Comparison of ENCODE assay signal across 17 cellular contexts in the genomic region with DNA sequence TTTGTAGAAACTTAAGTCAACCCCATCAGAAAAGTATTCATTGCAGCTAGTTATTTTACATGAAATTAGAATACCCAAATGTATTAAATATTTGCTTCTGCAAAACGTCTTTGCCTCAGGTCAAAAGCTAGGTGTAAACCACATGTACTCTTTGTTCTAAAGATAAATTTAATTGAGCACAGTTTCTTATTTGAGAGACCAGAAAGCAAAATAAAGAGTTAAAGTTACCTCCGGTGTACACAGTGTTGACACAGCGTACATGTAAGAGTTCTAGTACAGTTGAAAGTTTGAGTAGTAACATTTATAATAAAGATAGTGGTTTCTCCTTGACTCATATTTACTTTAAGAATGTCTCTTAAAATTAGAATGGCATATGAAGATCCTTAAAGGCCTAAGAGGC. TPM values are rescaled to one million over a fixed set of nuclear protein-coding genes. Genes with fewer than 3 reads are reported as not detected.
DNase-seq lines count a peak whose midpoint lies in the region; ATAC-seq and TF ChIP-seq lines count a peak whose summit lies in the region.
"Had no signal": no experiment of that assay in that cellular context is flagged by ENCODE, and none has a peak within 500 bp of the region (broad histone marks: within the 10 kb centered on the region; RNA-seq: fewer than 3 reads in every experiment).

No MANE protein-coding gene starts in this region.

- H3K4me1 Mint-ChIP-seq in T-helper 17 cell (peaks cover 36% of the 10 kb centered on the region), glutamatergic neuron (ENCODE audit: low read depth, unreplicated experiment) (peaks cover 26% of the 10 kb centered on the region)
- H3K4me1 Mint-ChIP-seq in stimulated activated naive CD8-positive, alpha-beta T cell treated with anti-CD3 and anti-CD28 coated beads, Interleukin-15, amount 100 ng/mL, for 72 hours, result peaks cover 54% of the 10 kb centered on the region

- no peak for TF ChIP-seq RAD21 in SK-N-SH (IDR thresholded peaks at IDR 0.05; ENCODE audit: low read length)

- TF ChIP-seq EP300 in SK-N-SH (IDR thresholded peaks at IDR 0.05; ENCODE audit: borderline replicate concordance in 1 of 2, low read depth in 1 of 2, low read length in 1 of 2), result no peak

- POLR2A ChIA-PET in SK-N-SH (lab: Yijun Ruan, JAX), result no interaction called here

- peaks cover 7% of the 10 kb centered on the region for H3K9me3 Mint-ChIP-seq in glutamatergic neuron (ENCODE audit: unreplicated experiment)
- no peaks in the 10 kb centered on the region for H3K9me3 Mint-ChIP-seq in stimulated activated naive CD8-positive, alpha-beta T cell treated with anti-CD3 and anti-CD28 coated beads, Interleukin-15, amount 100 ng/mL, for 72 hours

- peaks cover 47% of the 10 kb centered on the region for H4K20me1 ChIP-seq in SK-N-SH (ENCODE audit: insufficient read depth)

- DNase-seq in SK-N-SH (no peak), T-helper 17 cell (no peak), glutamatergic neuron (no peak), HuH-7.5 (ENCODE audit: low spot score) (no peak), omental fat pad (ENCODE audit: low spot score) (no peak)
- DNase-seq in stimulated activated naive CD8-positive, alpha-beta T cell treated with anti-CD3 and anti-CD28 coated beads, Interleukin-15, amount 100 ng/mL, for 72 hours, result no peak
- DNase-seq: 8988T; activated CD4-positive, alpha-beta T cell treated with anti-CD3 and anti-CD28 coated beads, Interleukin-2, amount 50 U/mL, for 1 hour; anterior cingulate cortex; NCI-H446; ovary; SJCRH30; stimulated activated CD4-positive, alpha-beta T cell treated with anti-CD3 and anti-CD28 coated beads, Interleukin-4, amount 100 ng/mL, for 1 hour; thyroid gland had no signal

- 86% methylated on average over 3 of the region's 3 CpGs for WGBS in SK-N-SH (ENCODE audit: low lambda C conversion rate)

- H3K27me3 ChIP-seq in SK-N-SH (ENCODE audit: insufficient read depth), result no peaks in the 10 kb centered on the region
- H3K27me3 ChIP-seq: ovary, SJCRH30, thyroid gland had no signal

- H3F3A ChIP-seq in SK-N-SH (replicated peaks; ENCODE audit: insufficient read depth), result peaks cover 26% of the 10 kb centered on the region

- no peaks in the 10 kb centered on the region for H3K36me3 ChIP-seq in SK-N-SH (replicated peaks in 1 of 2; ENCODE audit: control insufficient read depth in 1 of 2, insufficient read depth in 2 of 2, low read length in 1 of 2)
- H3K36me3 ChIP-seq: ovary, SJCRH30, thyroid gland had no signal

- H3K4me1 ChIP-seq in SK-N-SH (ENCODE audit: control insufficient read depth in 1 of 2, insufficient read depth in 2 of 2, low read depth in 1 of 2, low read length in 1 of 2), result peaks cover 13 to 18% of the 10 kb centered on the region in 2 experiments

- TF ChIP-seq CTCF in SK-N-SH (IDR thresholded peaks at IDR 0.05) (no peak), glutamatergic neuron (IDR thresholded peaks at IDR 0.05; ENCODE audit: partially characterized antibody, unreplicated experiment) (no peak), omental fat pad (IDR thresholded peaks at IDR 0.05) (no peak)

- H3K27me3 Mint-ChIP-seq in T-helper 17 cell, result no peaks in the 10 kb centered on the region
- peaks cover 7% of the 10 kb centered on the region for H3K27me3 Mint-ChIP-seq in glutamatergic neuron (ENCODE audit: unreplicated experiment)
- no peaks in the 10 kb centered on the region for H3K27me3 Mint-ChIP-seq in stimulated activated naive CD8-positive, alpha-beta T cell treated with anti-CD3 and anti-CD28 coated beads, Interleukin-15, amount 100 ng/mL, for 72 hours

- H3K9me2 ChIP-seq in SK-N-SH, result no peaks in the 10 kb centered on the region

- CTCF ChIA-PET in SK-N-SH (lab: Yijun Ruan, JAX), result interaction anchor here (0.9 to 1.5 kb wide), 4 partner anchors 22 to 166 kb away, joined by 3 to 6 read pairs (median 4); no protein-coding TSS in a partner anchor

- peak overlapping the region in 1 of 2 experiments; percentile 85; a peak in 1 of 4 replicates for H3K4me3 ChIP-seq in SK-N-SH (ENCODE audit: low read depth in 2 of 2, low read length in 1 of 2)
- H3K4me3 ChIP-seq: thyroid gland had no signal

- H2AFZ ChIP-seq in SK-N-SH (ENCODE audit: low read depth), result no peak overlapping the region

- ATAC-seq in SK-N-SH treated with all-trans-retinoic acid at 6 μM for 48 hours (no peak), T-helper 17 cell (no peak), HG03159 (IDR thresholded peaks at IDR 0.05; ENCODE audit: unreplicated experiment) (no peak), omental fat pad (ENCODE audit: low FRiP score) (no peak)
- no peak for ATAC-seq in stimulated activated naive CD8-positive, alpha-beta T cell treated with anti-CD3 and anti-CD28 coated beads, Interleukin-15, amount 100 ng/mL, for 72 hours
- ATAC-seq: K562 had no signal

- peak overlapping the region in 1 of 2 experiments; percentile 91; a peak in 1 of 4 replicates for H3K27ac ChIP-seq in SK-N-SH (ENCODE audit: low read depth in 2 of 2, low read length in 1 of 2)
- H3K27ac ChIP-seq: SJCRH30 had no signal

- H3K36me3 Mint-ChIP-seq in T-helper 17 cell (ENCODE audit: low read depth) (no peaks in the 10 kb centered on the region), glutamatergic neuron (ENCODE audit: unreplicated experiment) (no peaks in the 10 kb centered on the region)

- peaks cover 83% of the 10 kb centered on the region for H3K79me2 ChIP-seq in SK-N-SH (ENCODE audit: insufficient read depth)

- peak overlapping the region; percentile 98; the same call in 1 of the 2 replicates for H3K4me2 ChIP-seq in SK-N-SH

- H3K9me3 ChIP-seq in SK-N-SH, result no peaks in the 10 kb centered on the region
- no peaks in the 10 kb centered on the region for H3K9me3 ChIP-seq in T-helper 17 cell (ENCODE audit: control insufficient read depth, low read length, poor library complexity, severe bottlenecking)
- H3K9me3 ChIP-seq: ovary, SJCRH30, thyroid gland had no signal

- H3K9ac ChIP-seq in SK-N-SH, result no peak overlapping the region

- H3K27ac Mint-ChIP-seq in T-helper 17 cell (peak overlapping the region; percentile 94), glutamatergic neuron (ENCODE audit: unreplicated experiment) (no peak overlapping the region)
- no peak overlapping the region for H3K27ac Mint-ChIP-seq in stimulated activated naive CD8-positive, alpha-beta T cell treated with anti-CD3 and anti-CD28 coated beads, Interleukin-15, amount 100 ng/mL, for 72 hours

- no peak overlapping the region for H3K4me3 Mint-ChIP-seq in T-helper 17 cell
- H3K4me3 Mint-ChIP-seq in glutamatergic neuron (ENCODE audit: unreplicated experiment), result peak overlapping the region; percentile 87
- peak overlapping the region; percentile 98 to 99 for H3K4me3 Mint-ChIP-seq in stimulated activated naive CD8-positive, alpha-beta T cell treated with anti-CD3 and anti-CD28 coated beads, Interleukin-15, amount 100 ng/mL, for 72 hours

TF ChIP-seq in SK-N-SH, 30 proteins besides CTCF, POLR2A, EP300 and RAD21 (continues in another document):
- no peak for TF ChIP-seq NRF1 (IDR thresholded peaks at IDR 0.05; ENCODE audit: low read depth, low read length)
- TF ChIP-seq TEAD4 (IDR thresholded peaks at IDR 0.05; ENCODE audit: borderline replicate concordance, insufficient read depth), result no peak
- no peak for TF ChIP-seq ELF1 (IDR thresholded peaks at IDR 0.05)
- TF ChIP-seq EZH2phosphoT487 (IDR thresholded peaks at IDR 0.05; ENCODE audit: borderline replicate concordance, low read depth), result no peak
- TF ChIP-seq YY1 (IDR thresholded peaks at IDR 0.05; ENCODE audit: low read depth), result no peak
- TF ChIP-seq RFX5 (IDR thresholded peaks at IDR 0.05; ENCODE audit: low read length), result no peak
- no peak for TF ChIP-seq RXRA (IDR thresholded peaks at IDR 0.05; ENCODE audit: borderline replicate concordance, low read depth)
- TF ChIP-seq, protein P1, sequence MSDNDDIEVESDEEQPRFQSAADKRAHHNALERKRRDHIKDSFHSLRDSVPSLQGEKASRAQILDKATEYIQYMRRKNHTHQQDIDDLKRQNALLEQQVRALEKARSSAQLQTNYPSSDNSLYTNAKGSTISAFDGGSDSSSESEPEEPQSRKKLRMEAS (IDR thresholded peaks at IDR 0.05; ENCODE audit: low read depth), result no peak

TF ChIP-seq in SK-N-SH treated with all-trans-retinoic acid at 6 μM for 48 hours, 23 proteins besides CTCF, POLR2A, EP300 and RAD21:
- no peak for TF ChIP-seq TCF4 (CRISPR knock-in tag; IDR thresholded peaks at IDR 0.05; ENCODE audit: borderline replicate concordance)
- TF ChIP-seq RARB (CRISPR knock-in tag; IDR thresholded peaks at IDR 0.05), result no peak
- no peak for TF ChIP-seq ZNF70 (CRISPR knock-in tag; IDR thresholded peaks at IDR 0.05)
- no peak for TF ChIP-seq TOX (CRISPR knock-in tag; IDR thresholded peaks at IDR 0.05; ENCODE audit: borderline replicate concordance)
- no peak for TF ChIP-seq SNAI2 (CRISPR knock-in tag; IDR thresholded peaks at IDR 0.05)

RNA-seq across cellular contexts. Expression of gene LRCH1, which starts 2.8 kb away (rescaled TPM):
- 5.5 and 7.8 TPM in 2 replicates for polyA plus RNA-seq in SK-N-SH (2012; rRNA removed)
- polyA plus RNA-seq in SK-N-SH (2012; cell fraction: cytosol; rRNA removed), result 6.8 and 7.0 TPM in 2 replicates
- polyA plus RNA-seq in SK-N-SH (2012; cell fraction: nucleus; rRNA removed), result 5.0 and 9.5 TPM in 2 replicates
- 10 to 100 TPM; 18.5 to 19.0 TPM for total RNA-seq in T-helper 17 cell
- total RNA-seq in glutamatergic neuron (ENCODE audit: unreplicated experiment), result 40.6 TPM
- 10 to 100 TPM in 3 of 4 donors, 1 to 10 TPM in 1; 9.7 to 43.7 (median 16.5) TPM for total RNA-seq in omental fat pad
